In the genomic region with DNA sequence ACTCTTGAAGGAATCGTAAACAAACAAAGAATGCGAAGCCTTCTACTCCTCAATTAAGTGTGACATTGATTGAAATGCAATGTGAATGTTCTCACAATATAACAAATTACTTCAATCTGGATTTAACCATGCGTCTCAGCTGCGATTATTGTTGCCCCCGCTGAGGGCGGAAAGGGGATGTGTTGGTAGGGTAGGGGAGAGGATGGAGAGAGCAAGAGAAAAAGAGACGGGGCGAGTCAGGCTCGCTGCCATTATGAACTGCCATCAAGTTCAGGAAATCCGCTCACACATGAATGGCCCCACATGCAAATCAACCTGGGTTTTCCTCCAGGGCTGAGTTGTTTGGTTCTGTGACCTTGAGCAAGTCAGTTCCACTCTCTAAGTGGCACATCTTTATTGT, we compare ENCODE assay signal across 16 cellular contexts.
DNase-seq lines count a peak whose midpoint lies in the region; ATAC-seq and TF ChIP-seq lines count a peak whose summit lies in the region.
"Had no signal": no experiment of that assay in that cellular context is flagged by ENCODE, and none has a peak within 500 bp of the region (broad histone marks: within the 10 kb centered on the region; RNA-seq: fewer than 3 reads in every experiment).

No MANE protein-coding gene starts in this region.

- H3K4me1 ChIP-seq in Karpas-422 (ENCODE audit: low read length) (peaks cover 6% of the 10 kb centered on the region), stomach (no peaks in the 10 kb centered on the region), SJCRH30 (peaks cover 25% of the 10 kb centered on the region)
- H3K4me1 ChIP-seq: uterus had no signal

- H3K27ac ChIP-seq in Karpas-422 (ENCODE audit: low read length) (no peak overlapping the region), stomach (no peak overlapping the region), SJCRH30 (no peak overlapping the region; the same call in 1 of the 2 replicates)
- H3K27ac ChIP-seq: uterus had no signal

- H3K4me3 ChIP-seq in Karpas-422 (ENCODE audit: low read length), result no peak overlapping the region
- H3K4me3 ChIP-seq in stomach, result no peak overlapping the region
- no peak overlapping the region for H3K4me3 ChIP-seq in SJCRH30
- H3K4me3 ChIP-seq: uterus had no signal

- intact Hi-C loops in stomach (cut with DNase I; ENCODE audit: low total_unique reads), result no loop called here

- H3K9me2 ChIP-seq in Karpas-422 (replicated peaks; ENCODE audit: insufficient read depth, low read length), result no peaks in the 10 kb centered on the region

- H2AFZ ChIP-seq in Karpas-422 (ENCODE audit: low read length), result no peak overlapping the region

- WGBS in stomach, 5 donors, result 64 to 70% (median 67%) methylated on average over 10 of the region's 10 CpGs

- no peak overlapping the region for H3K27ac Mint-ChIP-seq in memory B cell
- H3K27ac Mint-ChIP-seq: activated naive CD8-positive, alpha-beta T cell treated with anti-CD3 and anti-CD28 coated beads, Interleukin-2, amount 10 ng/mL, durations not matched to agents 7 days and 5 days had no signal

- H3K4me1 Mint-ChIP-seq in memory B cell, result peaks cover 11% of the 10 kb centered on the region
- H3K4me1 Mint-ChIP-seq: central memory CD8-positive, alpha-beta T cell had no signal

- TF ChIP-seq CTCF in stomach (IDR thresholded peaks at IDR 0.05), result no peak

- H3K9me3 ChIP-seq in Karpas-422 (ENCODE audit: low read length) (no peaks in the 10 kb centered on the region), stomach (no peaks in the 10 kb centered on the region), SJCRH30 (replicated peaks) (no peaks in the 10 kb centered on the region)
- H3K9me3 ChIP-seq: uterus had no signal

- DNase-seq in Karpas-422 (peak; percentile 53), memory B cell (ENCODE audit: low spot score in 2 of 2) (no peak), CD1c-positive myeloid dendritic cell (ENCODE audit: extremely low spot score) (no peak), NCI-H345 (lab: John Stamatoyannopoulos, UW) (no peak), stomach (no peak), SJCRH30 (no peak)
- DNase-seq: activated naive CD8-positive, alpha-beta T cell treated with anti-CD3 and anti-CD28 coated beads, Interleukin-2, amount 10 ng/mL, durations not matched to agents 7 days and 5 days; AML-193; DMS79 treated with DMSO at 0.1 percent for 48 hours; head of caudate nucleus; NCI-H1930; NCI-H774; uterus had no signal

- no peaks in the 10 kb centered on the region for H3K79me2 ChIP-seq in Karpas-422 (ENCODE audit: low read length)

- peak; percentile 88 for ATAC-seq in GM18502 (IDR thresholded peaks at IDR 0.05; ENCODE audit: poor library complexity, unreplicated experiment)
- peak; percentile 81 for ATAC-seq in GM21447 (IDR thresholded peaks at IDR 0.05; ENCODE audit: unreplicated experiment)
- peak; percentile 93 for ATAC-seq in memory B cell (ENCODE audit: low read depth)

- TF ChIP-seq EP300 in stomach (IDR thresholded peaks at IDR 0.05), result no peak

- H3K36me3 ChIP-seq in Karpas-422 (ENCODE audit: insufficient read depth, low read length) (no peaks in the 10 kb centered on the region), stomach (no peaks in the 10 kb centered on the region), SJCRH30 (no peaks in the 10 kb centered on the region)
- H3K36me3 ChIP-seq: uterus had no signal

- H3K4me2 ChIP-seq in Karpas-422 (ENCODE audit: low read depth, low read length, poor library complexity, severe bottlenecking), result peak overlapping the region; percentile 28

- peaks cover 10% of the 10 kb centered on the region for H3K27me3 Mint-ChIP-seq in memory B cell
- H3K27me3 Mint-ChIP-seq: activated naive CD8-positive, alpha-beta T cell treated with anti-CD3 and anti-CD28 coated beads, Interleukin-2, amount 10 ng/mL, durations not matched to agents 7 days and 5 days had no signal

- peak overlapping the region; percentile 48 for H3K4me3 Mint-ChIP-seq in memory B cell
- H3K4me3 Mint-ChIP-seq: activated naive CD8-positive, alpha-beta T cell treated with anti-CD3 and anti-CD28 coated beads, Interleukin-2, amount 10 ng/mL, durations not matched to agents 7 days and 5 days; central memory CD8-positive, alpha-beta T cell had no signal

- H3K9me3 Mint-ChIP-seq in memory B cell, result peaks cover 4% of the 10 kb centered on the region
- H3K9me3 Mint-ChIP-seq: activated naive CD8-positive, alpha-beta T cell treated with anti-CD3 and anti-CD28 coated beads, Interleukin-2, amount 10 ng/mL, durations not matched to agents 7 days and 5 days had no signal

- no peak for TF ChIP-seq POLR2A in stomach (IDR thresholded peaks at IDR 0.05)

- no peak overlapping the region for H3K9ac ChIP-seq in Karpas-422 (ENCODE audit: low read length)

- H3K36me3 Mint-ChIP-seq in memory B cell, result no peaks in the 10 kb centered on the region
- H3K36me3 Mint-ChIP-seq: activated naive CD8-positive, alpha-beta T cell treated with anti-CD3 and anti-CD28 coated beads, Interleukin-2, amount 10 ng/mL, durations not matched to agents 7 days and 5 days had no signal

- no peaks in the 10 kb centered on the region for H4K20me1 ChIP-seq in Karpas-422 (ENCODE audit: insufficient read depth, low read depth, low read length)

- H3K27me3 ChIP-seq in Karpas-422 (ENCODE audit: low read length) (no peaks in the 10 kb centered on the region), stomach (peaks cover 0 to 6% (median 0%) of the 10 kb centered on the region in 3 donors), SJCRH30 (no peaks in the 10 kb centered on the region)
- H3K27me3 ChIP-seq: uterus had no signal
